Comparison of ENCODE assay signal across 24 cellular contexts in the genomic region with DNA sequence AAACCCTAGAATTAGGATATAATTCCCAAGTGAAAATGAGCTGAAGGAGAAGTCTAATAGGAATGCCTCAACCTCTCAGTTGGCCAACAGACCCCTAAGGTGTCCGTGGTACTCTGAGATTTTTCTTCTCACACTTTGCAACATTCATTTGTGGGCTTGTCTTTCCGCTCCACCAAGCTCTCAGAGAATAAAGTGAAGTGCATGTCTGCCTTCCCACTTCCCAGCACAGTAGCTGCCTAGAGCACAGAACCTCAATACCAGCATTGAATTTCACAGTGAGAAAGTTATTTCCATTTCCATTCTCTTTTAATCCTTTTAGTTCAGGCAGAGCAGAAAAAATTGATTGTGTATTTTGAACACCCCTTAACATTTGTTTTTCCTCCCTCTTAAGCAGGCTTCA.
"Had no signal": no experiment of that assay in that cellular context is flagged by ENCODE, and none has a peak within 500 bp of the region (broad histone marks: within the 10 kb centered on the region; RNA-seq: fewer than 3 reads in every experiment).

No MANE protein-coding gene starts in this region.

- DNase-seq: activated CD4-positive, alpha-beta T cell treated with anti-CD3 and anti-CD28 coated beads for 1 hour; activated CD4-positive, alpha-beta T cell treated with anti-CD3 and anti-CD28 coated beads, Interleukin-2, amount 10 ng/mL, durations not matched to agents 7 days and 5 days; activated CD8-positive, alpha-beta T cell treated with anti-CD3 and anti-CD28 coated beads for 36 hours; activated T-cell treated with anti-CD3 and anti-CD28 coated beads, Interleukin-2, amount 50 U/mL, for 4 hours; body of pancreas; cortex of kidney; effector memory CD8-positive, alpha-beta T cell; erythroblast; gastrocnemius medialis; kidney; left lung; lower lobe of right lung; mucosa of descending colon; posterior cingulate gyrus; right lobe of liver; stimulated activated CD4-positive, alpha-beta T cell treated with anti-CD3 and anti-CD28 coated beads, Interleukin-4, amount 100 ng/mL, for 1 hour; stimulated activated naive CD8-positive, alpha-beta T cell treated with anti-CD3 and anti-CD28 coated beads, Interleukin-15, Interleukin-2, amounts not matched to agents 100 U/mL and 50 U/mL, for 24 hours; T-helper 2 cell; testis; trophoblast cell had no signal

- ATAC-seq: activated CD8-positive, alpha-beta T cell treated with anti-CD3 and anti-CD28 coated beads for 36 hours; activated T-cell treated with anti-CD3 and anti-CD28 coated beads, Interleukin-2, amount 50 U/mL, for 4 hours; activated T-helper 17 cell treated with anti-CD3 and anti-CD28 coated beads, Interleukin-2, amount 50 U/mL, for 72 hours; body of pancreas; effector memory CD8-positive, alpha-beta T cell; gastrocnemius medialis; left lung; lower lobe of right lung; mucosa of descending colon; natural killer cell treated with Interleukin-12 subunit alpha and Interleukin-12 subunit beta and Interleukin-15 and Interleukin-18, amount 100 ng/mL, for 72 hours; right lobe of liver; stimulated activated naive CD8-positive, alpha-beta T cell treated with anti-CD3 and anti-CD28 coated beads, Interleukin-15, Interleukin-2, amounts not matched to agents 100 U/mL and 50 U/mL, for 24 hours had no signal

- H3K4me2 ChIP-seq: hepatocyte had no signal

- H3K36me3 ChIP-seq: cardiac muscle cell, gastrocnemius medialis, left lung, lower lobe of right lung, right lobe of liver had no signal

- H2AFZ ChIP-seq: hepatocyte had no signal

- H3K27me3 ChIP-seq: body of pancreas, cardiac muscle cell, gastrocnemius medialis, hepatocyte, left lung, right lobe of liver, testis had no signal

- H3K4me3 ChIP-seq: body of pancreas, cardiac muscle cell, gastrocnemius medialis, hepatocyte, left lung, lower lobe of right lung, mucosa of descending colon, right lobe of liver, testis had no signal

- H3K4me1 ChIP-seq: body of pancreas, gastrocnemius medialis, left lung, lower lobe of right lung, right lobe of liver had no signal

- H3K9me3 ChIP-seq: body of pancreas, gastrocnemius medialis, left lung, lower lobe of right lung, mucosa of descending colon, right lobe of liver, testis had no signal

- H3K27ac ChIP-seq: body of pancreas, cardiac muscle cell, gastrocnemius medialis, hepatocyte, left lung, lower lobe of right lung, right lobe of liver had no signal

- H3K79me2 ChIP-seq: hepatocyte had no signal
